Comparison of ENCODE assay signal across 15 cellular contexts in the genomic region with DNA sequence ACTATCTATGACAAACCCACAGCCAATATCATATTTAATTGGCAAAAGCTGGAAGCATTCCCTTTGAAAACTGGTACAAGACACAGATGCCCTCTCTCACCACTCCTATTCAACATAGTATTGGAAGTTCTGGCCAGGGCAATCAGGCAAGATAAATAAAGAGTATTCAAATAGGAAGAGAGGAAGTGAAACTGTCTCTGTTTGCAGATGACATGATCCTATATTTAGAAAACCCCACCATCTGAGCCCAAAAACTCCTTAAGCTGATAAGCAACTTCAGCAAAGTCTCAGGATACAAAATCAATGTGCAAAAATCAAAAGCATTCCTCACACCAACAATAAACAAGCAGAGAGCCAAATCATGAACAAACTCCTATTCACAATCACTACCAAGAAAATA. TPM values are rescaled to one million over a fixed set of nuclear protein-coding genes. Genes with fewer than 3 reads are reported as not detected.
"Had no signal": no experiment of that assay in that cellular context is flagged by ENCODE, and none has a peak within 500 bp of the region (broad histone marks: within the 10 kb centered on the region; RNA-seq: fewer than 3 reads in every experiment).

No MANE protein-coding gene starts in this region.

RNA-seq across cellular contexts. Expression of gene MEPE, which starts 58.0 kb away (rescaled TPM):
- total RNA-seq: activated CD4-positive, alpha-beta T cell treated with anti-CD3 and anti-CD28 coated beads for 36 hours; activated CD4-positive, alpha-beta T cell treated with anti-CD3 and anti-CD28 coated beads, Interleukin-2, amount 10 ng/mL, durations not matched to agents 7 days and 5 days; activated CD8-positive, alpha-beta T cell treated with anti-CD3 and anti-CD28 coated beads, Interleukin-2, amount 10 ng/mL, durations not matched to agents 7 days and 5 days; activated naive CD8-positive, alpha-beta T cell treated with anti-CD3 and anti-CD28 coated beads, Interleukin-2, amount 10 ng/mL, durations not matched to agents 7 days and 5 days; activated T-helper 2 cell treated with anti-CD3 and anti-CD28 coated beads, Interferon-gamma antibody, Interleukin-2, Interleukin-4, amounts not matched to agents 10 μg/mL and 5 μg/mL and 100 μg/mL, durations not matched to agents 14 hours and 24 hours and 36 hours; ascending aorta; cardiac muscle cell; chondrocyte; colonic mucosa; PC-9; Right ventricle myocardium superior; SJCRH30; T-helper 1 cell treated with Interleukin-12 subunit alpha and Interleukin-12 subunit beta and Interleukin-4 antibody, amounts not matched to agents 30 ng/mL and 1 ng/mL, for 36 hours; T-helper 2 cell treated with Interferon-gamma antibody and Interleukin-4, amounts not matched to agents 100 ng/mL and 5 ng/mL, for 36 hours had no signal
- polyA plus RNA-seq: adipose tissue, cardiac muscle cell had no signal
